In genomic region chr20:43164741-43165140, GRCh38 we compare ENCODE assay signal across 3 cellular contexts. TPM values are rescaled to one million over a fixed set of nuclear protein-coding genes. Genes with fewer than 3 reads are reported as not detected.
"Had no signal": no experiment of that assay in that cellular context is flagged by ENCODE, and none has a peak within 500 bp of the region (broad histone marks: within the 10 kb centered on the region; RNA-seq: fewer than 3 reads in every experiment).

No MANE protein-coding gene starts in this region.

RNA-seq across cellular contexts. Expression of gene PTPRT, which starts 25.0 kb away (rescaled TPM):
- total RNA-seq: GM23338, HT-29, IMR-90 had no signal
- polyA plus RNA-seq: GM23338, IMR-90 had no signal
